In genomic region chr1:179087665-179088064, GRCh38 we compare ENCODE assay signal across 12 cellular contexts. TPM values are rescaled to one million over a fixed set of nuclear protein-coding genes. Genes with fewer than 3 reads are reported as not detected.
DNase-seq lines count a peak whose midpoint lies in the region; ATAC-seq and TF ChIP-seq lines count a peak whose summit lies in the region.
"Had no signal": no experiment of that assay in that cellular context is flagged by ENCODE, and none has a peak within 500 bp of the region (broad histone marks: within the 10 kb centered on the region; RNA-seq: fewer than 3 reads in every experiment).

No MANE protein-coding gene starts in this region.

- H3K27me3 ChIP-seq in GM23338 (ENCODE audit: insufficient read depth) (0 out of 2 replicates have a peak, but pooled peaks cover 4% of the 10 kb centered on the region), OCI-LY3 (ENCODE audit: low read depth, low read length) (no peaks in the 10 kb centered on the region)

- no peaks in the 10 kb centered on the region; the same call in 2 of the 3 replicates for H3K9me3 Mint-ChIP-seq in GM23338
- H3K9me3 Mint-ChIP-seq in stimulated activated effector memory CD8-positive, alpha-beta T cell treated with anti-CD3 and anti-CD28 coated beads, Interleukin-12 subunit alpha, Interleukin-12 subunit beta, amount 100 ng/mL, for 72 hours, result no peaks in the 10 kb centered on the region

- no peaks in the 10 kb centered on the region for H3K9me3 ChIP-seq in OCI-LY3 (ENCODE audit: insufficient read depth, low read length)

- H3K4me3 Mint-ChIP-seq in GM23338, result peak overlapping the region; percentile 66
- H3K4me3 Mint-ChIP-seq in stimulated activated effector memory CD8-positive, alpha-beta T cell treated with anti-CD3 and anti-CD28 coated beads, Interleukin-12 subunit alpha, Interleukin-12 subunit beta, amount 100 ng/mL, for 72 hours, result no peak overlapping the region

- H3F3A ChIP-seq in GM23338 (replicated peaks; ENCODE audit: low read depth), result peaks cover 6% of the 10 kb centered on the region; the same call in 1 of the 2 replicates

- H3K9ac ChIP-seq in OCI-LY3 (ENCODE audit: low read length), result no peak overlapping the region

- peaks cover 44% of the 10 kb centered on the region for H3K36me3 Mint-ChIP-seq in GM23338 (ENCODE audit: low read depth)
- peaks cover 60% of the 10 kb centered on the region for H3K36me3 Mint-ChIP-seq in stimulated activated effector memory CD8-positive, alpha-beta T cell treated with anti-CD3 and anti-CD28 coated beads, Interleukin-12 subunit alpha, Interleukin-12 subunit beta, amount 100 ng/mL, for 72 hours

- peak overlapping the region; percentile 50 for H3K4me3 ChIP-seq in GM23338
- no peak overlapping the region for H3K4me3 ChIP-seq in OCI-LY3 (ENCODE audit: low read length)

- peak overlapping the region; percentile 75 for H3K27ac Mint-ChIP-seq in GM23338
- peak overlapping the region; percentile 58 for H3K27ac Mint-ChIP-seq in stimulated activated effector memory CD8-positive, alpha-beta T cell treated with anti-CD3 and anti-CD28 coated beads, Interleukin-12 subunit alpha, Interleukin-12 subunit beta, amount 100 ng/mL, for 72 hours

- H3K4me1 ChIP-seq in GM23338 (ENCODE audit: insufficient read depth) (peaks cover 17% of the 10 kb centered on the region), OCI-LY3 (ENCODE audit: low read length) (peaks cover 42% of the 10 kb centered on the region)

- peaks cover 14% of the 10 kb centered on the region for H3K27me3 Mint-ChIP-seq in GM23338 (ENCODE audit: insufficient read depth, low read depth, poor library complexity)

- no peaks in the 10 kb centered on the region; the same call in 1 of the 2 replicates for H3K36me3 ChIP-seq in GM23338 (ENCODE audit: insufficient read depth)
- H3K36me3 ChIP-seq in OCI-LY3 (replicated peaks; ENCODE audit: low read depth, low read length), result peaks cover 71% of the 10 kb centered on the region

- H3K4me2 ChIP-seq in GM23338 (peak overlapping the region; percentile 80), OCI-LY3 (ENCODE audit: low read length) (peak overlapping the region; percentile 49; the same call in 1 of the 2 replicates)

- H4K20me1 ChIP-seq in GM23338 (replicated peaks; ENCODE audit: insufficient read depth) (no peaks in the 10 kb centered on the region; the same call in 1 of the 2 replicates), OCI-LY3 (ENCODE audit: insufficient read depth, low read length) (peaks cover 40% of the 10 kb centered on the region)

- peak; percentile 80 for ATAC-seq in GM23338
- no peak for ATAC-seq in stimulated activated effector memory CD8-positive, alpha-beta T cell treated with anti-CD3 and anti-CD28 coated beads, Interleukin-12 subunit alpha, Interleukin-12 subunit beta, amount 100 ng/mL, for 72 hours
- ATAC-seq: left cardiac atrium; stimulated activated naive CD8-positive, alpha-beta T cell treated with anti-CD3 and anti-CD28 coated beads, Interleukin-15, Interleukin-2, amounts not matched to agents 100 U/mL and 50 U/mL, for 24 hours had no signal

- H2AFZ ChIP-seq in GM23338 (no peak overlapping the region), OCI-LY3 (ENCODE audit: low read depth, low read length) (no peak overlapping the region)

- H3K79me2 ChIP-seq in GM23338 (replicated peaks; ENCODE audit: insufficient read depth) (peaks cover 20% of the 10 kb centered on the region; the same call in 1 of the 2 replicates), OCI-LY3 (ENCODE audit: low read length) (peaks cover 88% of the 10 kb centered on the region)

- H3K27ac ChIP-seq in GM23338 (ENCODE audit: low read depth), result peak overlapping the region; percentile 89
- H3K27ac ChIP-seq in OCI-LY3 (ENCODE audit: low read length), result peak overlapping the region; percentile 36

- peaks cover 32% of the 10 kb centered on the region for H3K4me1 Mint-ChIP-seq in GM23338
- peaks cover 11% of the 10 kb centered on the region for H3K4me1 Mint-ChIP-seq in stimulated activated effector memory CD8-positive, alpha-beta T cell treated with anti-CD3 and anti-CD28 coated beads, Interleukin-12 subunit alpha, Interleukin-12 subunit beta, amount 100 ng/mL, for 72 hours

- DNase-seq in GM23338 (ENCODE audit: low spot score), result peak; percentile 90
- peak; percentile 70 for DNase-seq in iPS DF 19.7 (ENCODE audit: low read depth, low spot score)
- no peak for DNase-seq in stimulated activated effector memory CD8-positive, alpha-beta T cell treated with anti-CD3 and anti-CD28 coated beads, Interleukin-12 subunit alpha, Interleukin-12 subunit beta, amount 100 ng/mL, for 72 hours (ENCODE audit: low spot score in 2 of 2)
- DNase-seq in effector CD8-positive, alpha-beta T cell (lab: John Stamatoyannopoulos, UW), result no peak
- DNase-seq in MV-4-11 (lab: John Stamatoyannopoulos, UW), result no peak
- no peak for DNase-seq in AG08396 (ENCODE audit: low spot score)
- DNase-seq: activated CD4-positive, alpha-beta T cell treated with anti-CD3 and anti-CD28 coated beads for 48 hours; activated gamma-delta T cell; DMS153; left cardiac atrium; stimulated activated naive CD8-positive, alpha-beta T cell treated with anti-CD3 and anti-CD28 coated beads, Interleukin-15, Interleukin-2, amounts not matched to agents 100 U/mL and 50 U/mL, for 24 hours had no signal

- TF ChIP-seq CTCF in GM23338 (conservative IDR thresholded peaks at IDR 0.05; ENCODE audit: low read depth in 2 of 2), result no peak
- no peak for TF ChIP-seq CTCF in OCI-LY3 (IDR thresholded peaks at IDR 0.05; ENCODE audit: low read depth, low read length)

- no peaks in the 10 kb centered on the region for H3K9me2 ChIP-seq in GM23338 (ENCODE audit: insufficient read depth)

TF ChIP-seq in GM23338, 12 proteins besides CTCF, POLR2A, EP300 and RAD21:
- no peak for TF ChIP-seq EZH2 (IDR thresholded peaks at IDR 0.05; ENCODE audit: low read depth, unreplicated experiment)
- TF ChIP-seq POLR2AphosphoS5 (IDR thresholded peaks at IDR 0.05; ENCODE audit: low read depth), result peak; percentile 64
- TF ChIP-seq REST (IDR thresholded peaks at IDR 0.05; ENCODE audit: unreplicated experiment), result no peak

RNA-seq across cellular contexts. Expression of gene TOR3A, which starts 5.8 kb away (rescaled TPM):
- 49.7 and 57.6 TPM in 2 replicates for total RNA-seq in GM23338 (2014; rRNA removed; shearing (Covaris generic))
- polyA plus RNA-seq in GM23338 (2016; fragmentation: Nextera tagmentation; extraction: Ambion mirVana), result 11.2 TPM in 2 replicates

Comparison
In these comparisons a context has a peak if more than half of its experiments do, and no peak if none do; other contexts are left out.
1. DNase-seq: peak in GM23338 (single experiment) and iPS DF 19.7 (single experiment); none in stimulated activated effector memory CD8-positive, alpha-beta T cell treated with anti-CD3 and anti-CD28 coated beads, Interleukin-12 subunit alpha, Interleukin-12 subunit beta, amount 100 ng/mL, for 72 hours (0 of 2), effector CD8-positive, alpha-beta T cell (single experiment), MV-4-11 (single experiment) and AG08396 (single experiment).